8 cellular contexts compared by ENCODE assay signal in the genomic region with DNA sequence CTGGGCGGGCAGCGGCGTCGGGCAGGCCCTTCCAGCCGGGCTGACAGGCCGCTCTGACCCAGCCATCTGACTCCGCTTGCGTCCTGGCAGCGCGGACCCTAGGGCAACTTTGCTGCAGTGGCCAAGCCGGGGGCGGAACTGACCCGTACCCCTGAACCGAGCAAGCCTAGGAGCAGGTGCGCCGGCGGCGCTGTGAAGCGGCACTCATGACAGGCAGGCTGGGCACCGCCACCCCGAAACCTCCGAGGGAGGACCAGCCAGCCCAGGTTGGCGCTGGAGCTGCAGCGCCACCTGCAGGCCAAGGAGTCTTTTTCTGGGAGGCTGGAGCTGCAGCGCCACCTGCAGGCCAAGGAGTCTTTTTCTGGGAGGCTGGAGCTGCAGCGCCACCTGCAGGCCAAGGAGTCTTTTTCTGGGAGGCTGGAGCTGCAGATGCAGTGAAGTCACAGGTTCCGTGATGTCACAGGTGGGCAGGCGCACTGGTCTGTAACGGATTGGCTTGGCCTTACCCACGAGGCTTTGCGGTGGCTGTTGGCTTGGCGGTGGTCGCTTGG. TPM values are rescaled to one million over a fixed set of nuclear protein-coding genes. Genes with fewer than 3 reads are reported as not detected.
DNase-seq lines count a peak whose midpoint lies in the region; ATAC-seq, FAIRE-seq and TF ChIP-seq lines count a peak whose summit lies in the region.
"Not testable (repeated sequence)": the region's sequence is repeated elsewhere in the genome, so short reads cannot be mapped to it uniquely, and the experiment has no call there.

Gene CCDC144A (plus strand): TSS at position 511 of the 551 bp plus-strand sequence. CDS start 160 bp downstream, outside the sequence.

- H2AFZ ChIP-seq in KMS-11 (ENCODE audit: low read depth); H1 (ENCODE audit: low read length); smooth muscle cell (ENCODE audit: low read depth): not testable (repeated sequence)

- POLR2A ChIA-PET in H1 (lab: Charles Lee; ENCODE audit: partially characterized antibody) = not testable (repeated sequence)

- not testable (repeated sequence) for H3K14ac ChIP-seq in H1 (ENCODE audit: insufficient read length)

- H3K18ac ChIP-seq in H1 (ENCODE audit: extremely low read depth, low read length) = not testable (repeated sequence)

- not testable (repeated sequence) for H3K27ac ChIP-seq in KMS-11; VCaP; H1 (ENCODE audit: low read depth, low read length); left lung; smooth muscle cell (ENCODE audit: low read depth)

- 90% methylated on average over 11 of the region's 33 CpGs; no CpG with 5 or more reads in 1 of the 2 experiments for WGBS in H1 (ENCODE audit: extremely low coverage in 1 of 2, insufficient coverage in 1 of 2, insufficient read length in 1 of 2, insufficient replicate concordance in 2 of 2, low coverage in 1 of 2, low lambda C conversion rate in 2 of 2, missing lambda C conversion rate in 1 of 2), 2 experiments
- WGBS in smooth muscle cell (ENCODE audit: low lambda C conversion rate) = 86% methylated on average over 23 of the region's 33 CpGs

- not testable (repeated sequence) for H2AK5ac ChIP-seq in H1 (ENCODE audit: low read depth, low read length)

- H3K27me3 ChIP-seq in KMS-11 (ENCODE audit: insufficient read depth, low read depth); H1 (replicated peaks in 1 of 4; ENCODE audit: control insufficient read depth in 3 of 4, extremely low read depth in 1 of 4, insufficient read depth in 3 of 4, low read length in 3 of 4); left lung; smooth muscle cell (ENCODE audit: low read depth): not testable (repeated sequence)

- H3F3A ChIP-seq in smooth muscle cell (ENCODE audit: low read depth) = not testable (repeated sequence)

- CTCF ChIA-PET in H1 (lab: Charles Lee; ENCODE audit: partially characterized antibody) = interaction anchor here (0.6 to 2.3 kb wide), 12 partner anchors 12 to 378 kb away, joined by 3 to 10 read pairs (median 4); no protein-coding TSS in a partner anchor

- not testable (repeated sequence) for H3K23ac ChIP-seq in H1 (ENCODE audit: insufficient read length)

- not testable (repeated sequence) for H4K8ac ChIP-seq in H1 (ENCODE audit: extremely low read depth, insufficient read depth, low read length)

- H3K27me3 Mint-ChIP-seq in activated T-helper 2 cell treated with anti-CD3 and anti-CD28 coated beads, Interferon-gamma antibody, Interleukin-2, Interleukin-4, amounts not matched to agents 10 μg/mL and 5 μg/mL and 100 μg/mL, durations not matched to agents 14 hours and 24 hours and 36 hours (ENCODE audit: low read depth); stimulated activated naive CD8-positive, alpha-beta T cell treated with anti-CD3 and anti-CD28 coated beads, Interleukin-15, amount 100 ng/mL, for 72 hours: not testable (repeated sequence)

- not testable (repeated sequence) for H4K20me1 ChIP-seq in KMS-11 (ENCODE audit: insufficient read depth); H1 (replicated peaks in 1 of 2; ENCODE audit: control insufficient read depth in 1 of 2, insufficient read depth in 2 of 2, low read length in 2 of 2); smooth muscle cell (ENCODE audit: low read depth)

- not testable (repeated sequence) for H2BK120ac ChIP-seq in H1 (replicated peaks; ENCODE audit: low read depth, low read length)

- H3K4me1 Mint-ChIP-seq in activated T-helper 2 cell treated with anti-CD3 and anti-CD28 coated beads, Interferon-gamma antibody, Interleukin-2, Interleukin-4, amounts not matched to agents 10 μg/mL and 5 μg/mL and 100 μg/mL, durations not matched to agents 14 hours and 24 hours and 36 hours (ENCODE audit: low read depth); stimulated activated naive CD8-positive, alpha-beta T cell treated with anti-CD3 and anti-CD28 coated beads, Interleukin-15, amount 100 ng/mL, for 72 hours: not testable (repeated sequence)

- not testable (repeated sequence) for H3K79me2 ChIP-seq in KMS-11 (ENCODE audit: insufficient read depth, low read depth); H1 (ENCODE audit: control insufficient read depth in 1 of 2, insufficient read depth in 2 of 2, low read length in 2 of 2); smooth muscle cell (ENCODE audit: low read depth)

- H3K4me3 Mint-ChIP-seq in activated T-helper 2 cell treated with anti-CD3 and anti-CD28 coated beads, Interferon-gamma antibody, Interleukin-2, Interleukin-4, amounts not matched to agents 10 μg/mL and 5 μg/mL and 100 μg/mL, durations not matched to agents 14 hours and 24 hours and 36 hours (ENCODE audit: low read depth) = not testable (repeated sequence)
- H3K4me3 Mint-ChIP-seq in stimulated activated naive CD8-positive, alpha-beta T cell treated with anti-CD3 and anti-CD28 coated beads, Interleukin-15, amount 100 ng/mL, for 72 hours = peak within 1 kb of the TSS; percentile 9 to 34

- FAIRE-seq in H1 (lab: Jason Lieb, UNC) = not testable (repeated sequence)

- H3K9ac ChIP-seq in KMS-11; H1 (replicated peaks in 1 of 4; ENCODE audit: extremely low read depth in 1 of 4, low read depth in 3 of 4, low read length in 3 of 4); smooth muscle cell (ENCODE audit: low read depth): not testable (repeated sequence)

- peaks cover 0 to 15% of the 10 kb centered on the region in 2 experiments; a peak in 1 of 4 replicates for H3K9me3 ChIP-seq in H1 (ENCODE audit: insufficient read depth in 2 of 2, low read depth in 1 of 2, low read length in 1 of 2)
- not testable (repeated sequence) for H3K9me3 ChIP-seq in left lung; smooth muscle cell (replicated peaks; ENCODE audit: low read depth)

- H4K91ac ChIP-seq in H1 (replicated peaks; ENCODE audit: insufficient read length, low read length) = not testable (repeated sequence)

- H3K27ac Mint-ChIP-seq in activated T-helper 2 cell treated with anti-CD3 and anti-CD28 coated beads, Interferon-gamma antibody, Interleukin-2, Interleukin-4, amounts not matched to agents 10 μg/mL and 5 μg/mL and 100 μg/mL, durations not matched to agents 14 hours and 24 hours and 36 hours; stimulated activated naive CD8-positive, alpha-beta T cell treated with anti-CD3 and anti-CD28 coated beads, Interleukin-15, amount 100 ng/mL, for 72 hours: not testable (repeated sequence)

- intact Hi-C loops in activated T-helper 2 cell treated with anti-CD3 and anti-CD28 coated beads, Interferon-gamma antibody, Interleukin-2, Interleukin-4, amounts not matched to agents 10 μg/mL and 5 μg/mL and 100 μg/mL, durations not matched to agents 14 hours and 24 hours and 36 hours (cut with micrococcal nuclease); left lung (cut with DNase I): not testable (repeated sequence)

- H2BK20ac ChIP-seq in H1 (ENCODE audit: low read length) = not testable (repeated sequence)

- not testable (repeated sequence) for H3K79me1 ChIP-seq in H1 (ENCODE audit: low read depth, low read length)

- peak; percentile 64 to 67 for TF ChIP-seq RAD21 in H1 (IDR thresholded peaks at IDR 0.05 in 1 of 2, conservative IDR thresholded peaks at IDR 0.05 in 1 of 2; ENCODE audit: low read depth in 2 of 2, low read length in 2 of 2)

- peaks cover 18% of the 10 kb centered on the region for H3K4me1 ChIP-seq in KMS-11 (ENCODE audit: low read depth, poor library complexity, severe bottlenecking)
- not testable (repeated sequence) for H3K4me1 ChIP-seq in H1 (replicated peaks in 1 of 4; ENCODE audit: control insufficient read depth in 3 of 4, insufficient read depth in 4 of 4, low read length in 3 of 4); left lung; smooth muscle cell (ENCODE audit: low read depth)

- not testable (repeated sequence) for H3K9me3 Mint-ChIP-seq in activated T-helper 2 cell treated with anti-CD3 and anti-CD28 coated beads, Interferon-gamma antibody, Interleukin-2, Interleukin-4, amounts not matched to agents 10 μg/mL and 5 μg/mL and 100 μg/mL, durations not matched to agents 14 hours and 24 hours and 36 hours; stimulated activated naive CD8-positive, alpha-beta T cell treated with anti-CD3 and anti-CD28 coated beads, Interleukin-15, amount 100 ng/mL, for 72 hours

- H4K5ac ChIP-seq in H1 (ENCODE audit: insufficient read length, low read depth, low read length) = not testable (repeated sequence)

- not testable (repeated sequence) for H2BK5ac ChIP-seq in H1 (ENCODE audit: low read depth, low read length)

- ATAC-seq in left lung = peak; percentile 89
- peak; percentile 88 for ATAC-seq in stimulated activated naive CD8-positive, alpha-beta T cell treated with anti-CD3 and anti-CD28 coated beads, Interleukin-15, amount 100 ng/mL, for 72 hours

- not testable (repeated sequence) for H3K36me3 Mint-ChIP-seq in activated T-helper 2 cell treated with anti-CD3 and anti-CD28 coated beads, Interferon-gamma antibody, Interleukin-2, Interleukin-4, amounts not matched to agents 10 μg/mL and 5 μg/mL and 100 μg/mL, durations not matched to agents 14 hours and 24 hours and 36 hours (ENCODE audit: low read depth)

- TF ChIP-seq EP300 in H1 (IDR thresholded peaks at IDR 0.05; ENCODE audit: borderline replicate concordance in 1 of 2, low read depth in 2 of 2, low read length in 2 of 2) = not testable (repeated sequence)

- not testable (repeated sequence) for H3K4ac ChIP-seq in H1 (replicated peaks; ENCODE audit: insufficient read length, low read depth, low read length)

- DNase-seq in COLO829 (ENCODE audit: low spot score) (peak; percentile 5), H1 (ENCODE audit: low read depth in 1 of 2, low spot score in 2 of 2) (peak in 1 of 2 experiments; percentile 83), left lung (peak; percentile 74 to 76)
- peak; percentile 57 for DNase-seq in activated T-helper 2 cell treated with anti-CD3 and anti-CD28 coated beads, Interferon-gamma antibody, Interleukin-2, Interleukin-4, amounts not matched to agents 10 μg/mL and 5 μg/mL and 100 μg/mL, durations not matched to agents 14 hours and 24 hours and 36 hours (ENCODE audit: low spot score)
- DNase-seq in smooth muscle cell (lab: John Stamatoyannopoulos, UW; ENCODE audit: unreplicated experiment) = not testable (repeated sequence)
- DNase-seq in stimulated activated naive CD8-positive, alpha-beta T cell treated with anti-CD3 and anti-CD28 coated beads, Interleukin-15, amount 100 ng/mL, for 72 hours = peak; percentile 73 to 82

- H3K36me3 ChIP-seq in KMS-11 (ENCODE audit: insufficient read depth); H1 (ENCODE audit: control insufficient read depth in 2 of 4, insufficient read depth in 4 of 4, low read length in 3 of 4); left lung; smooth muscle cell (ENCODE audit: low read depth): not testable (repeated sequence)

- not testable (repeated sequence) for TF ChIP-seq POLR2A in H1 (IDR thresholded peaks at IDR 0.05; ENCODE audit: control extremely low read depth in 1 of 2, low read depth in 2 of 2, low read length in 2 of 2)

- H3K56ac ChIP-seq in H1 (replicated peaks; ENCODE audit: insufficient read length, low read depth, low read length) = not testable (repeated sequence)

- not testable (repeated sequence) for H2BK12ac ChIP-seq in H1 (ENCODE audit: low read depth, low read length)

- H3K4me2 ChIP-seq in KMS-11; H1 (ENCODE audit: insufficient read depth in 1 of 2, low read depth in 2 of 2, low read length in 2 of 2); smooth muscle cell: not testable (repeated sequence)

- H3K4me3 ChIP-seq in KMS-11 (IDR thresholded peaks at IDR 0.05; ENCODE audit: insufficient read depth, low read depth, low read length); H1 (ENCODE audit: extremely low read depth in 1 of 4, insufficient read depth in 2 of 4, low read depth in 3 of 4, low read length in 4 of 4); left lung; smooth muscle cell: not testable (repeated sequence)

- H3K23me2 ChIP-seq in H1 (ENCODE audit: low read depth, low read length) = not testable (repeated sequence)

- peak; percentile 68 for TF ChIP-seq CTCF in KMS-11 (conservative IDR thresholded peaks at IDR 0.05; ENCODE audit: low read depth, low read length)
- TF ChIP-seq CTCF in VCaP (conservative IDR thresholded peaks at IDR 0.05) = peak; percentile 39
- TF ChIP-seq CTCF in H1 (IDR thresholded peaks at IDR 0.05; ENCODE audit: control extremely low read depth in 1 of 3, insufficient read depth in 1 of 3, low read depth in 1 of 3, low read length in 3 of 3) = peak; percentile 26 to 90 (median 71)
- TF ChIP-seq CTCF in left lung (IDR thresholded peaks at IDR 0.05) = peak; percentile 49 to 74
- peak; percentile 46 for TF ChIP-seq CTCF in smooth muscle cell (IDR thresholded peaks at IDR 0.05; ENCODE audit: borderline replicate concordance, insufficient read depth, poor library complexity, severe bottlenecking)

- not testable (repeated sequence) for H2BK15ac ChIP-seq in H1 (ENCODE audit: low read length)

RNA-seq across cellular contexts. Expression of gene CCDC144A, which starts in this region (rescaled TPM):
- total RNA-seq in activated T-helper 2 cell treated with anti-CD3 and anti-CD28 coated beads, Interferon-gamma antibody, Interleukin-2, Interleukin-4, amounts not matched to agents 10 μg/mL and 5 μg/mL and 100 μg/mL, durations not matched to agents 14 hours and 24 hours and 36 hours = 2.0 and 3.0 TPM in 2 replicates
- 1.6 and 1.7 TPM in 2 replicates for total RNA-seq in H1 (2021; fragmentation: NEBNext Ultra II Directional; extraction: Animal tissue kit (Norgen Biotek cat#: 25700))
- polyA plus RNA-seq in H1 (2011; rRNA removed) (0.31 and 0.35 TPM in 2 replicates), smooth muscle cell (0.19 and 1.1 TPM in 2 replicates)
- 0.41 TPM for polyA plus RNA-seq in H1 (2011; cell fraction: cytosol; rRNA removed)
- polyA plus RNA-seq in H1 (2011; cell fraction: nucleus; rRNA removed) = 1.4 TPM
- 0.25 to 1.1 TPM (median 0.51 TPM) in 4 replicates for polyA plus RNA-seq in H1 (2012, experiment 1 of 2)
- polyA plus RNA-seq in H1 (2012, experiment 2 of 2) = 0.10 TPM
- polyA plus RNA-seq in H1 (2013, experiment 1 of 2) = 0.77 TPM
- polyA plus RNA-seq in H1 (2013, experiment 2 of 2) = 0.64 TPM
- polyA minus RNA-seq in H1 (2011; rRNA and poly(A)+ RNA removed) = 1.9 and 6.9 TPM in 2 replicates
- polyA minus RNA-seq in H1 (2011; cell fraction: cytosol; rRNA and poly(A)+ RNA removed) = 1.2 TPM
- 9.3 TPM for polyA minus RNA-seq in H1 (2011; cell fraction: nucleus; rRNA and poly(A)+ RNA removed)
- total RNA-seq in left lung (1 to 10 TPM; 6.6 TPM), smooth muscle cell (1.4 and 1.6 TPM in 2 replicates)
